In genomic region chr11:123566852-123567251, GRCh38 we compare ENCODE assay signal across 1 cellular context.
TF ChIP-seq lines count a peak whose summit lies in the region.

No MANE protein-coding gene starts in this region.

TF ChIP-seq in WTC11, 78 proteins besides CTCF, POLR2A, EP300 and RAD21 (continued from another document):
- no peak for TF ChIP-seq ZSCAN18 (CRISPR knock-in tag; IDR thresholded peaks at IDR 0.05)
- TF ChIP-seq ZMAT4 (CRISPR knock-in tag; IDR thresholded peaks at IDR 0.05): no peak
- TF ChIP-seq JUN (CRISPR knock-in tag; IDR thresholded peaks at IDR 0.05): no peak
- no peak for TF ChIP-seq ZNF423 (CRISPR knock-in tag; IDR thresholded peaks at IDR 0.05)
- no peak for TF ChIP-seq MLX (CRISPR knock-in tag; IDR thresholded peaks at IDR 0.05)
- no peak for TF ChIP-seq GRHL2 (CRISPR knock-in tag; IDR thresholded peaks at IDR 0.05; ENCODE audit: insufficient replicate concordance, severe bottlenecking)
- TF ChIP-seq FOXJ3 (CRISPR knock-in tag; IDR thresholded peaks at IDR 0.05; ENCODE audit: borderline replicate concordance): no peak
